1 cellular context compared by ENCODE assay signal in genomic region chr20:62924567-62925419, GRCh38.
A peak's percentile ranks its signal among the peaks of the same experiment; 100 is the strongest.
TF ChIP-seq lines count a peak whose summit lies in the region.

No MANE protein-coding gene starts in this region.

TF ChIP-seq in HepG2, 621 proteins besides CTCF, POLR2A, EP300 and RAD21 (continues in another document):
- no peak for TF ChIP-seq BRD4 (CRISPR knock-in tag; IDR thresholded peaks at IDR 0.05)
- TF ChIP-seq NAIF1 (CRISPR knock-in tag; IDR thresholded peaks at IDR 0.05; ENCODE audit: borderline replicate concordance): no peak
- TF ChIP-seq ZNF326 (CRISPR knock-in tag; IDR thresholded peaks at IDR 0.05; ENCODE audit: borderline replicate concordance): no peak
- TF ChIP-seq ZNF24 (IDR thresholded peaks at IDR 0.05): no peak
- TF ChIP-seq HMGXB3 (CRISPR knock-in tag; IDR thresholded peaks at IDR 0.05; ENCODE audit: borderline replicate concordance): peak; percentile 11; the same call in 1 of the 2 replicates
- TF ChIP-seq ZMAT5 (CRISPR knock-in tag; IDR thresholded peaks at IDR 0.05; ENCODE audit: borderline replicate concordance, low read depth): no peak
- 0 out of 2 replicates have a peak, but pooled peaks have one; percentile 60 for TF ChIP-seq ZNF230 (CRISPR knock-in tag; IDR thresholded peaks at IDR 0.05)
- no peak for TF ChIP-seq RORA (CRISPR knock-in tag; IDR thresholded peaks at IDR 0.05)
- TF ChIP-seq MBD4 (IDR thresholded peaks at IDR 0.05; ENCODE audit: borderline replicate concordance, low read length): no peak
- TF ChIP-seq ZBED4 (CRISPR knock-in tag; IDR thresholded peaks at IDR 0.05; ENCODE audit: borderline replicate concordance): no peak
- no peak for TF ChIP-seq HOXA9 (CRISPR knock-in tag; IDR thresholded peaks at IDR 0.05; ENCODE audit: borderline replicate concordance)
- no peak for TF ChIP-seq TCF7L2 (IDR thresholded peaks at IDR 0.05; ENCODE audit: low read depth, low read length)
- TF ChIP-seq ZBTB25 (CRISPR knock-in tag; IDR thresholded peaks at IDR 0.05): no peak
- no peak for TF ChIP-seq FLYWCH1 (CRISPR knock-in tag; IDR thresholded peaks at IDR 0.05)
- TF ChIP-seq ZBTB42 (CRISPR knock-in tag; IDR thresholded peaks at IDR 0.05): no peak; the same call in 1 of the 2 replicates
- TF ChIP-seq ZBTB7A (CRISPR knock-in tag; IDR thresholded peaks at IDR 0.05): no peak
- no peak for TF ChIP-seq ADNP (CRISPR knock-in tag; IDR thresholded peaks at IDR 0.05)
- TF ChIP-seq JDP2 (CRISPR knock-in tag; IDR thresholded peaks at IDR 0.05; ENCODE audit: borderline replicate concordance): no peak
- TF ChIP-seq SRSF4 (IDR thresholded peaks at IDR 0.05; ENCODE audit: low read depth, low read length, poor library complexity, severe bottlenecking): no peak
- TF ChIP-seq ATF7 (IDR thresholded peaks at IDR 0.05): no peak
- TF ChIP-seq ATF7 (CRISPR knock-in tag; IDR thresholded peaks at IDR 0.05): peak; percentile 57; the same call in 1 of the 2 replicates
- no peak for TF ChIP-seq ZNF83 (CRISPR knock-in tag; IDR thresholded peaks at IDR 0.05; ENCODE audit: borderline replicate concordance)
- TF ChIP-seq USF2 (IDR thresholded peaks at IDR 0.05; ENCODE audit: low read depth, low read length): no peak
- TF ChIP-seq USF2 (CRISPR knock-in tag; IDR thresholded peaks at IDR 0.05; ENCODE audit: borderline replicate concordance): no peak
- TF ChIP-seq POGZ (CRISPR knock-in tag; IDR thresholded peaks at IDR 0.05): no peak
- TF ChIP-seq NFIC (IDR thresholded peaks at IDR 0.05; ENCODE audit: low read length): no peak
- no peak for TF ChIP-seq MATR3 (CRISPR knock-in tag; IDR thresholded peaks at IDR 0.05)
- TF ChIP-seq AHR (CRISPR knock-in tag; IDR thresholded peaks at IDR 0.05): peak; percentile 55; the same call in 1 of the 2 replicates
- TF ChIP-seq ELF1 (CRISPR knock-in tag; IDR thresholded peaks at IDR 0.05): no peak; the same call in 1 of the 2 replicates
- TF ChIP-seq ATF2 (CRISPR knock-in tag; IDR thresholded peaks at IDR 0.05): no peak; the same call in 1 of the 2 replicates
- TF ChIP-seq CREB3 (CRISPR knock-in tag; IDR thresholded peaks at IDR 0.05): 0 out of 2 replicates have a peak, but pooled peaks have one; percentile 25
- peak; percentile 59; the same call in 1 of the 2 replicates for TF ChIP-seq SALL2 (CRISPR knock-in tag; IDR thresholded peaks at IDR 0.05)
- no peak for TF ChIP-seq ARNT2 (CRISPR knock-in tag; IDR thresholded peaks at IDR 0.05; ENCODE audit: low read depth)
- TF ChIP-seq ELF4 (CRISPR knock-in tag; IDR thresholded peaks at IDR 0.05; ENCODE audit: borderline replicate concordance): 0 out of 2 replicates have a peak, but pooled peaks have one; percentile 20
- no peak for TF ChIP-seq ZNF207 (IDR thresholded peaks at IDR 0.05; ENCODE audit: borderline replicate concordance)
- TF ChIP-seq ZSCAN29 (CRISPR knock-in tag; conservative IDR thresholded peaks at IDR 0.05): no peak; the same call in 1 of the 2 replicates
- TF ChIP-seq RNF219 (CRISPR knock-in tag; IDR thresholded peaks at IDR 0.05): peak; percentile 5
- no peak for TF ChIP-seq ERF (CRISPR knock-in tag; IDR thresholded peaks at IDR 0.05)
- TF ChIP-seq SRSF1 (optimal IDR thresholded peaks at IDR 0.05; ENCODE audit: low read depth, low read length): no peak
- no peak for TF ChIP-seq ZNF572 (CRISPR knock-in tag; IDR thresholded peaks at IDR 0.05)
- TF ChIP-seq PCBP2 (optimal IDR thresholded peaks at IDR 0.05; ENCODE audit: low read depth, low read length, poor library complexity, severe bottlenecking): no peak
- TF ChIP-seq RBM22 (optimal IDR thresholded peaks at IDR 0.05; ENCODE audit: low read length): peak; percentile 89
- TF ChIP-seq MNT (IDR thresholded peaks at IDR 0.05): no peak
